In the genomic region with DNA sequence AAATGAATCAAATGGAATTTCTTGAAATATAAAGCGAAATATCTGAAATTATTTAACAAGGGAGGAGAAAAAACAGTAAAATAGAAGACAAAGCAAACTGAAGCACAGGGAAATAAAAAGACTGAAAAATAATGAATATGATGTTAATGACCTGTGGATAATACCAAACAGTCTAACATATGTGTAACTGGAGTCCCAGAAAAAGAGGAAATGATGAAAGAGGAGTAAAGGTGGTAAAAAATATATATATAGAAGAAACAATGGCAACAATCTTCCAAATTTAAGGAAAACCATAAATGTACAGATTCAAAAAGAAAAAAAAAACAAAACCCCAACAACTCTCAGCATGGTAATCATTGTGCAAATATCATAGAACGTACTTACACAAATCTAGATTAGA, we compare ENCODE assay signal across 25 cellular contexts.
"Had no signal": no experiment of that assay in that cellular context is flagged by ENCODE, and none has a peak within 500 bp of the region (broad histone marks: within the 10 kb centered on the region; RNA-seq: fewer than 3 reads in every experiment).

No MANE protein-coding gene starts in this region.

- H3K4me3 ChIP-seq: lower lobe of right lung, ovary, right atrium auricular region, skin epidermis, stomach, testis, thyroid gland, transverse colon, upper lobe of left lung, vagina had no signal

- DNase-seq: kidney glomerular epithelial cell; left cardiac atrium; left ventricle myocardium superior; lower lobe of right lung; mammary epithelial cell; mesenchymal stem cell; natural killer cell; nephron progenitor cell; ovary; stimulated activated CD4-positive, alpha-beta T cell treated with anti-CD3 and anti-CD28 coated beads, Interleukin-12 subunit alpha, Interleukin-12 subunit beta, amount 100 ng/mL, for 4 hours; stimulated activated CD4-positive, alpha-beta T cell treated with anti-CD3 and anti-CD28 coated beads, Interleukin-15, amount 100 ng/mL, for 24 hours; stimulated activated CD4-positive, alpha-beta T cell treated with anti-CD3 and anti-CD28 coated beads, Interleukin-2, amount 100 ng/mL, for 24 hours; stimulated activated CD4-positive, alpha-beta T cell treated with anti-CD3 and anti-CD28 coated beads, Interleukin-4, amount 100 ng/mL, for 1 hour; stimulated activated naive B cell treated with anti-CD40 and anti-IgM and Interleukin-4, amounts not matched to agents 10 μg/mL and 1 μg/mL and 100 μg/mL, for 72 hours; stimulated activated naive CD8-positive, alpha-beta T cell treated with anti-CD3 and anti-CD28 coated beads, Interleukin-15, Interleukin-2, amounts not matched to agents 100 U/mL and 50 U/mL, for 24 hours; stomach; testis; thyroid gland; transverse colon; upper lobe of left lung had no signal

- FAIRE-seq: keratinocyte had no signal

- H3K9me3 ChIP-seq: ovary, right atrium auricular region, stomach, testis, thyroid gland, transverse colon, vagina had no signal

- H3K4me1 ChIP-seq: right atrium auricular region, testis had no signal

- H3K27ac ChIP-seq: lower lobe of right lung, ovary, right atrium auricular region, skin epidermis, stomach, testis, transverse colon, upper lobe of left lung, vagina had no signal

- H3K36me3 ChIP-seq: lower lobe of right lung, ovary, right atrium auricular region, thyroid gland, transverse colon, vagina had no signal

- H3K27me3 ChIP-seq: ovary, right atrium auricular region, stomach, testis, thyroid gland, transverse colon, upper lobe of left lung, vagina had no signal

- ATAC-seq: left cardiac atrium; left ventricle myocardium superior; lower lobe of right lung; natural killer cell; sciatic nerve; stimulated activated naive CD8-positive, alpha-beta T cell treated with anti-CD3 and anti-CD28 coated beads, Interleukin-15, Interleukin-2, amounts not matched to agents 100 U/mL and 50 U/mL, for 24 hours had no signal
